In genomic region chr22:23184100-23184763, GRCh38 we compare ENCODE assay signal across 11 cellular contexts. TPM values are rescaled to one million over a fixed set of nuclear protein-coding genes. Genes with fewer than 3 reads are reported as not detected.
DNase-seq lines count a peak whose midpoint lies in the region; ATAC-seq, FAIRE-seq and TF ChIP-seq lines count a peak whose summit lies in the region.
"Had no signal": no experiment of that assay in that cellular context is flagged by ENCODE, and none has a peak within 500 bp of the region (broad histone marks: within the 10 kb centered on the region; RNA-seq: fewer than 3 reads in every experiment).

No MANE protein-coding gene starts in this region.

- H3K9me3 Mint-ChIP-seq in endothelial cell (ENCODE audit: unreplicated experiment), result no peaks in the 10 kb centered on the region

- no peak for TF ChIP-seq CTCF in RWPE1 (conservative IDR thresholded peaks at IDR 0.05; ENCODE audit: low read depth)
- TF ChIP-seq CTCF in endothelial cell (IDR thresholded peaks at IDR 0.05; ENCODE audit: unreplicated experiment), result no peak

- no peak overlapping the region for H3K9ac ChIP-seq in GM23248
- no peak overlapping the region for H3K9ac ChIP-seq in rectal smooth muscle tissue (ENCODE audit: low read length)

- peaks cover 11% of the 10 kb centered on the region for H3K27me3 Mint-ChIP-seq in endothelial cell (ENCODE audit: unreplicated experiment)

- H3K9me3 ChIP-seq in GM23248 (ENCODE audit: low read depth), result no peaks in the 10 kb centered on the region

- H3K4me1 ChIP-seq in GM23248 (ENCODE audit: insufficient read depth), result peaks cover 33% of the 10 kb centered on the region
- peaks cover 24% of the 10 kb centered on the region for H3K4me1 ChIP-seq in rectal smooth muscle tissue (ENCODE audit: control insufficient read depth, insufficient read depth, low read length)

- no peaks in the 10 kb centered on the region for H3K36me3 ChIP-seq in GM23248 (ENCODE audit: low read depth)
- H3K36me3 ChIP-seq in rectal smooth muscle tissue (ENCODE audit: control insufficient read depth, insufficient read depth, low read length), result no peaks in the 10 kb centered on the region

- H3K79me2 ChIP-seq in GM23248 (ENCODE audit: insufficient read depth), result peaks cover 80% of the 10 kb centered on the region

- no peak overlapping the region for H2AFZ ChIP-seq in GM23248

- no peak overlapping the region for H3K4me3 ChIP-seq in GM23248
- H3K4me3 ChIP-seq in rectal smooth muscle tissue (ENCODE audit: low read length), result peak overlapping the region; percentile 87

- H3K27ac ChIP-seq in GM23248 (no peak overlapping the region), RWPE1 (peak overlapping the region; percentile 42), rectal smooth muscle tissue (ENCODE audit: low read depth, low read length) (no peak overlapping the region)

- H3K27ac Mint-ChIP-seq in endothelial cell (ENCODE audit: unreplicated experiment), result peak overlapping the region; percentile 58

- POLR2A ChIA-PET in RWPE1 (lab: Yijun Ruan, JAX; ENCODE audit: low non-redundant PET), result no interaction called here

- no peak for FAIRE-seq in frontal cortex (lab: Jason Lieb, UNC)
- FAIRE-seq: G401.6 had no signal

- peaks cover 15% of the 10 kb centered on the region; the same call in 1 of the 2 replicates for H3F3A ChIP-seq in GM23248 (ENCODE audit: insufficient read depth)

- H3K27me3 ChIP-seq in GM23248 (replicated peaks; ENCODE audit: insufficient read depth), result no peaks in the 10 kb centered on the region
- no peaks in the 10 kb centered on the region for H3K27me3 ChIP-seq in rectal smooth muscle tissue (ENCODE audit: control insufficient read depth, insufficient read depth, low read length)

- CTCF ChIA-PET in RWPE1 (lab: Yijun Ruan, JAX), result interaction anchor here (1.0 kb wide), 1 partner anchor 98 kb away, joined by 5 read pairs; no protein-coding TSS in a partner anchor

- in situ Hi-C loops in GM23248 (cut with MboI), result loop anchor here (25.0 kb wide), 1 partner anchor 353 kb away; no protein-coding TSS in a partner anchor

- H3K36me3 Mint-ChIP-seq in endothelial cell (ENCODE audit: low read depth, unreplicated experiment), result peaks cover 6% of the 10 kb centered on the region

- H4K20me1 ChIP-seq in GM23248 (ENCODE audit: insufficient read depth), result 0 out of 2 replicates have a peak, but pooled peaks cover 5% of the 10 kb centered on the region

- H3K4me1 Mint-ChIP-seq in endothelial cell (ENCODE audit: unreplicated experiment), result peaks cover 61% of the 10 kb centered on the region

- no peak for ATAC-seq in HG02884 (IDR thresholded peaks at IDR 0.05; ENCODE audit: unreplicated experiment)

- 89 to 95% methylated on average over 3 of the region's 3 CpGs for WGBS in GM23248 (ENCODE audit: low coverage in 1 of 2, low lambda C conversion rate in 2 of 2, missing lambda C conversion rate in 2 of 2), 2 experiments

- peak overlapping the region; percentile 93 for H3K4me3 Mint-ChIP-seq in endothelial cell (ENCODE audit: unreplicated experiment)

- H3K4me2 ChIP-seq in GM23248 (ENCODE audit: unreplicated experiment), result peak overlapping the region; percentile 80

- H3K9me2 ChIP-seq in GM23248 (ENCODE audit: insufficient read depth), result no peaks in the 10 kb centered on the region

- DNase-seq in GM23248, result no peak
- DNase-seq in RWPE1 (ENCODE audit: low spot score), result no peak
- no peak for DNase-seq in endothelial cell (ENCODE audit: low spot score)
- DNase-seq in frontal cortex (ENCODE audit: low spot score in 2 of 2), result no peak
- no peak for DNase-seq in mesenteric fat pad (ENCODE audit: low spot score)
- DNase-seq: activated CD4-positive, alpha-beta T cell treated with anti-CD3 and anti-CD28 coated beads, Interleukin-2, amount 50 U/mL, for 4 hours; NCI-H1417 treated with DMSO at 0.1 percent for 48 hours; stimulated activated CD8-positive, alpha-beta memory T cell treated with anti-CD3 and anti-CD28 coated beads, Interleukin-4, amount 100 ng/mL, for 48 hours had no signal

RNA-seq across cellular contexts. Expression of gene BCR, which starts 3.9 kb away (rescaled TPM):
- 30.0 and 30.6 TPM in 2 replicates for total RNA-seq in GM23248 (2014; rRNA removed; shearing (Covaris generic))
- 3.3 and 4.7 TPM in 2 replicates for polyA plus RNA-seq in GM23248 (2016; fragmentation: Nextera tagmentation; extraction: Ambion mirVana)
- total RNA-seq in endothelial cell (ENCODE audit: unreplicated experiment), result 92.6 TPM
- total RNA-seq in frontal cortex, result 46.1 TPM
- 98.1 TPM for total RNA-seq in mesenteric fat pad

RNA-seq across cellular contexts. Expression of gene RAB36, which starts 39.0 kb away (rescaled TPM):
- total RNA-seq in GM23248 (2014; rRNA removed; shearing (Covaris generic)), result 3.5 and 5.8 TPM in 2 replicates
- 5.0 and 6.8 TPM in 2 replicates for polyA plus RNA-seq in GM23248 (2016; fragmentation: Nextera tagmentation; extraction: Ambion mirVana)
- 2.2 TPM for total RNA-seq in endothelial cell (ENCODE audit: unreplicated experiment)
- 2.9 TPM for total RNA-seq in frontal cortex
- 3.2 TPM for total RNA-seq in mesenteric fat pad

RNA-seq across cellular contexts. Expression of gene RSPH14, which starts 42.4 kb away (rescaled TPM):
- not detected in 2 replicates for total RNA-seq in GM23248 (2014; rRNA removed; shearing (Covaris generic))
- not detected in 2 replicates for polyA plus RNA-seq in GM23248 (2016; fragmentation: Nextera tagmentation; extraction: Ambion mirVana)
- total RNA-seq in endothelial cell (ENCODE audit: unreplicated experiment) (1.1 TPM), frontal cortex (2.4 TPM), mesenteric fat pad (not detected)
